In the genomic region with DNA sequence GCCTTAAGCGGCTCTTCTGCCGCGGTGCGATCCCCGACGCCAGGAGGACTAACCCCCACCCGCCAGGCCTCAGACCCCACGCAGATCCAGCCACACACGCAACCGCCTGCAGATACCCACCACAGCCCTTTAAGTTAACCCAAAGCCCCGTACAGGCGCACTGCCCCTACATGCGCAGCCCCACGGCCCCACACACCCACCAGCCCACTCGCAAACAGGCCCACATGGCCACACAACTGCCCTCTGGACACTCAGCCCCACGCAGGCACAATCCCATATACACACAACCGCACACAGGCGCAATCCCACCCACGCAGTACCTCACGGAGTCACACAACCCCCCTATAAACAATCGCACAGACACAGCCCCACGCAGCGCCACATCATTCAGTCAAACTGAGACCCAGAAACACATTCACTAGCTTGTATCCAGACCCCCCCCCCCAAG, we compare ENCODE assay signal across 1 cellular context.
TF ChIP-seq lines count a peak whose summit lies in the region.

No MANE protein-coding gene starts in this region.

TF ChIP-seq in HepG2, 621 proteins besides CTCF, POLR2A, EP300 and RAD21 (continued from another document):
- TF ChIP-seq ZBTB44 (CRISPR knock-in tag; IDR thresholded peaks at IDR 0.05) (no peak), ZFP82 (CRISPR knock-in tag; IDR thresholded peaks at IDR 0.05; ENCODE audit: borderline replicate concordance) (no peak), ZBTB21 (CRISPR knock-in tag; IDR thresholded peaks at IDR 0.05) (no peak), ZNF816 (CRISPR knock-in tag; IDR thresholded peaks at IDR 0.05; ENCODE audit: borderline replicate concordance) (no peak), KLF15 (CRISPR knock-in tag; IDR thresholded peaks at IDR 0.05; ENCODE audit: borderline replicate concordance) (no peak), BORCS8-MEF2B (CRISPR knock-in tag; IDR thresholded peaks at IDR 0.05) (no peak), NFAT5 (CRISPR knock-in tag; IDR thresholded peaks at IDR 0.05) (no peak), HNF1B (CRISPR knock-in tag; IDR thresholded peaks at IDR 0.05) (no peak), ZSCAN31 (CRISPR knock-in tag; IDR thresholded peaks at IDR 0.05; ENCODE audit: low read depth) (no peak), EHMT2 (IDR thresholded peaks at IDR 0.05; ENCODE audit: borderline replicate concordance, low read depth, low read length) (no peak)
